ENCODE assay signal across 9 cellular contexts in the genomic region with DNA sequence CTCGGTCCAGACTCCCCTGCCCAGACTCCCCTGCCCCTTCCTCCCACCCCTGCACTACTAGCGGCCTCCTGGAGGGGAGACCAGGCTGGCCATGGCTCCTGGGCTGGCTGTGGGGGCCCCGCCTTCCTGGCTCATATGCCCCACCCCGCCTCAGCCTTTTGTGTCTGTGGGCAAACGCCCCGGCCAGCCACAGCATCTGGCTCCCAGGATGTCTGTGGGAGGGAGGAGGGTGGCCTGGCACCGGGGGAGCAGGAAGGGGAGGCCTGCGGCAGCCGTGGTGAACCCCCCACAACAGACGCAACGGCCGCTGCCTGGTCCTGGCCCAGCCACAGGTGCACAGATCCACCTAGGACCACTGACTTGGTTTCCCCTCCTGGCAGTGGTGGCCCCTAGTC. TPM values are rescaled to one million over a fixed set of nuclear protein-coding genes. Genes with fewer than 3 reads are reported as not detected.
DNase-seq lines count a peak whose midpoint lies in the region; ATAC-seq lines count a peak whose summit lies in the region.
"Had no signal": no experiment of that assay in that cellular context is flagged by ENCODE, and none has a peak within 500 bp of the region (broad histone marks: within the 10 kb centered on the region; RNA-seq: fewer than 3 reads in every experiment).

No MANE protein-coding gene starts in this region.

- H3K9me3 ChIP-seq in skeletal muscle satellite cell (replicated peaks; ENCODE audit: low read length): no peaks in the 10 kb centered on the region

- H3K4me2 ChIP-seq in skeletal muscle satellite cell (ENCODE audit: low read length): peak overlapping the region; percentile 31

- H3K4me3 Mint-ChIP-seq in activated T-helper 1 cell treated with anti-CD3 and anti-CD28 coated beads, Interleukin-12 subunit alpha, Interleukin-12 subunit beta, Interleukin-2, Interleukin-4 antibody, amounts not matched to agents 30 ng/mL and 10 ng/mL and 1 ng/mL, durations not matched to agents 14 hours and 24 hours and 36 hours: no peak overlapping the region

- H3K27me3 ChIP-seq in skeletal muscle satellite cell (ENCODE audit: control insufficient read depth, insufficient read depth, low read length): no peaks in the 10 kb centered on the region

- H3K4me1 ChIP-seq in skeletal muscle satellite cell (ENCODE audit: control insufficient read depth, insufficient read depth, low read length): peaks cover 50% of the 10 kb centered on the region

- H3K4me1 Mint-ChIP-seq in activated T-helper 1 cell treated with anti-CD3 and anti-CD28 coated beads, Interleukin-12 subunit alpha, Interleukin-12 subunit beta, Interleukin-2, Interleukin-4 antibody, amounts not matched to agents 30 ng/mL and 10 ng/mL and 1 ng/mL, durations not matched to agents 14 hours and 24 hours and 36 hours (ENCODE audit: low read depth): no peaks in the 10 kb centered on the region

- DNase-seq in DMS153 treated with DMSO at 0.1 percent for 48 hours (lab: John Stamatoyannopoulos, UW; ENCODE audit: unreplicated experiment): peak; percentile 53
- DNase-seq in NCI-H345 (lab: John Stamatoyannopoulos, UW): peak; percentile 82
- no peak for DNase-seq in NCI-H146 treated with DMSO at 0.1 percent for 48 hours (lab: John Stamatoyannopoulos, UW; ENCODE audit: unreplicated experiment)
- DNase-seq in middle frontal gyrus (ENCODE audit: extremely low spot score, low spot score): no peak
- no peak for DNase-seq in NCI-H2227 treated with DMSO at 0.1 percent for 48 hours (lab: John Stamatoyannopoulos, UW)
- no peak for DNase-seq in activated T-helper 1 cell treated with anti-CD3 and anti-CD28 coated beads, Interleukin-12 subunit alpha, Interleukin-12 subunit beta, Interleukin-2, Interleukin-4 antibody, amounts not matched to agents 30 ng/mL and 10 ng/mL and 1 ng/mL, durations not matched to agents 14 hours and 24 hours and 36 hours (ENCODE audit: low spot score)
- DNase-seq: activated naive CD4-positive, alpha-beta T cell treated with Interleukin-2 at 50 U/mL for 16 hours had no signal

- no peaks in the 10 kb centered on the region for H3K36me3 ChIP-seq in skeletal muscle satellite cell (ENCODE audit: insufficient read depth, low read length)

- H3K27ac Mint-ChIP-seq in activated T-helper 1 cell treated with anti-CD3 and anti-CD28 coated beads, Interleukin-12 subunit alpha, Interleukin-12 subunit beta, Interleukin-2, Interleukin-4 antibody, amounts not matched to agents 30 ng/mL and 10 ng/mL and 1 ng/mL, durations not matched to agents 14 hours and 24 hours and 36 hours: no peak overlapping the region

- H3K27me3 Mint-ChIP-seq in activated T-helper 1 cell treated with anti-CD3 and anti-CD28 coated beads, Interleukin-12 subunit alpha, Interleukin-12 subunit beta, Interleukin-2, Interleukin-4 antibody, amounts not matched to agents 30 ng/mL and 10 ng/mL and 1 ng/mL, durations not matched to agents 14 hours and 24 hours and 36 hours (ENCODE audit: insufficient read depth): peaks cover 5% of the 10 kb centered on the region

- H3K9me3 Mint-ChIP-seq in activated T-helper 1 cell treated with anti-CD3 and anti-CD28 coated beads, Interleukin-12 subunit alpha, Interleukin-12 subunit beta, Interleukin-2, Interleukin-4 antibody, amounts not matched to agents 30 ng/mL and 10 ng/mL and 1 ng/mL, durations not matched to agents 14 hours and 24 hours and 36 hours: no peaks in the 10 kb centered on the region

- H3K4me3 ChIP-seq in skeletal muscle satellite cell (ENCODE audit: low read length): no peak overlapping the region

- H3K9ac ChIP-seq in skeletal muscle satellite cell (ENCODE audit: low read depth, low read length): no peak overlapping the region

- peak; percentile 1 for ATAC-seq in esophagus mucosa

- H3K36me3 Mint-ChIP-seq in activated T-helper 1 cell treated with anti-CD3 and anti-CD28 coated beads, Interleukin-12 subunit alpha, Interleukin-12 subunit beta, Interleukin-2, Interleukin-4 antibody, amounts not matched to agents 30 ng/mL and 10 ng/mL and 1 ng/mL, durations not matched to agents 14 hours and 24 hours and 36 hours (ENCODE audit: low read depth): no peaks in the 10 kb centered on the region

- intact Hi-C loops in activated T-helper 1 cell treated with anti-CD3 and anti-CD28 coated beads, Interleukin-12 subunit alpha, Interleukin-12 subunit beta, Interleukin-2, Interleukin-4 antibody, amounts not matched to agents 30 ng/mL and 10 ng/mL and 1 ng/mL, durations not matched to agents 14 hours and 24 hours and 36 hours (cut with micrococcal nuclease): no loop called here

RNA-seq across cellular contexts. Expression of a gene that starts 32.9 kb away (rescaled TPM):
- total RNA-seq in esophagus mucosa: 4.2 TPM
- 7.9 and 8.3 TPM in 2 replicates for total RNA-seq in skeletal muscle satellite cell (2012; rRNA removed)
- total RNA-seq in activated T-helper 1 cell treated with anti-CD3 and anti-CD28 coated beads, Interleukin-12 subunit alpha, Interleukin-12 subunit beta, Interleukin-2, Interleukin-4 antibody, amounts not matched to agents 30 ng/mL and 10 ng/mL and 1 ng/mL, durations not matched to agents 14 hours and 24 hours and 36 hours: 0.02 and 0.08 TPM in 2 replicates

Comparison
In these comparisons a context has a peak if more than half of its experiments do, and no peak if none do; other contexts are left out.
1. DNase-seq: peak in DMS153 treated with DMSO at 0.1 percent for 48 hours (single experiment) and NCI-H345 (single experiment); none in NCI-H146 treated with DMSO at 0.1 percent for 48 hours (single experiment), middle frontal gyrus (single experiment), NCI-H2227 treated with DMSO at 0.1 percent for 48 hours (single experiment) and activated T-helper 1 cell treated with anti-CD3 and anti-CD28 coated beads, Interleukin-12 subunit alpha, Interleukin-12 subunit beta, Interleukin-2, Interleukin-4 antibody, amounts not matched to agents 30 ng/mL and 10 ng/mL and 1 ng/mL, durations not matched to agents 14 hours and 24 hours and 36 hours (single experiment).